In the genomic region with DNA sequence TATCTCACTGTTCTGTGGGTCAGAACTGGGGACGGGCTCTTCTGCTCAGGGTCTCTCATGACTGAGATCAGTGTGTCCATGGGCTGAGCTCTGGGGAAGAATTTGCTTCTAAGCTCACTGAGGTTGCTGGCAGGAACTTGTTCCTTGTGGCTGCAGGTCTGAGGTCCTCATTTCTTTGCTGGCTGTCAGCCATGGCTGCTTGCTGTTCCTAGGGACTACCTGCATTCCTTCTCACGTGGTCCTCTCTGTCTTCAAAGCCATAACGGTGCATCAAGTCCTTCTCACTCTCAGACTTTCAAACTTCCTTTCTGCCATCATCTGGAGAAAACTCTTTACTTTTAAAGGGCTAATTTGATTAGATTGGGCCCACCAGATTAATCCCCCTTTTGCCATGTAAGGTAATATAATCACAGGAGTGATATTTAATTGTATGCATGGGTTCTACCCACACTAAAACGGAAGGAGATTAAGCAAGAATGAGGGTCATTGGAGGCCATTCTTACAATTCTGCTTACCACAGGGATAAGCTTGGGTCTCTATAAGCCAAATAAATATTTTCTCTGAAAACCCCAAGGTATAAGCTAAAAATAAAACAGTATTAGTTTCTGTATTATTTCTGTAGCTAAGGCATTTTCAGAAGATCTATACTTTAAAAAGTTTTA, we compare ENCODE assay signal across 17 cellular contexts.
DNase-seq lines count a peak whose midpoint lies in the region; ATAC-seq, FAIRE-seq and TF ChIP-seq lines count a peak whose summit lies in the region.
"Had no signal": no experiment of that assay in that cellular context is flagged by ENCODE, and none has a peak within 500 bp of the region (broad histone marks: within the 10 kb centered on the region; RNA-seq: fewer than 3 reads in every experiment).

No MANE protein-coding gene starts in this region.

- H2BK20ac ChIP-seq in H9 (ENCODE audit: low read depth, low read length, poor library complexity, severe bottlenecking) (peak overlapping the region; percentile 45), H1 (ENCODE audit: low read length) (no peak overlapping the region)

- H4K8ac ChIP-seq in H9 (replicated peaks; ENCODE audit: insufficient read length, low read depth, low read length) (no peak overlapping the region), H1 (ENCODE audit: extremely low read depth, insufficient read depth, low read length) (no peak overlapping the region)

- no peak for TF ChIP-seq RAD21 in H1 (IDR thresholded peaks at IDR 0.05 in 1 of 2, conservative IDR thresholded peaks at IDR 0.05 in 1 of 2; ENCODE audit: low read depth in 2 of 2, low read length in 2 of 2)

- TF ChIP-seq CTCF in H9 (conservative IDR thresholded peaks at IDR 0.05) (no peak), H1 (IDR thresholded peaks at IDR 0.05; ENCODE audit: control extremely low read depth in 1 of 3, insufficient read depth in 1 of 3, low read depth in 1 of 3, low read length in 3 of 3) (no peak), Peyer's patch (IDR thresholded peaks at IDR 0.05) (no peak), kidney (IDR thresholded peaks at IDR 0.05; ENCODE audit: borderline replicate concordance, extremely low read depth, insufficient read depth) (no peak)

- FAIRE-seq in H1 (lab: Jason Lieb, UNC) (peak; percentile 39), kidney (lab: Jason Lieb, UNC) (no peak)

- H3K23ac ChIP-seq in H9 (ENCODE audit: insufficient read length, low read depth, low read length) (no peak overlapping the region), H1 (ENCODE audit: insufficient read length) (no peak overlapping the region)

- H3K79me2 ChIP-seq in H9 (ENCODE audit: insufficient read depth, low read length), result no peaks in the 10 kb centered on the region
- H3K79me2 ChIP-seq in H1 (ENCODE audit: control insufficient read depth in 1 of 2, insufficient read depth in 2 of 2, low read length in 2 of 2), result peaks cover 0 to 2% of the 10 kb centered on the region in 2 experiments; a peak in 2 of 4 replicates

- H2BK15ac ChIP-seq in H9 (ENCODE audit: low read depth, low read length), result no peak overlapping the region
- no peak overlapping the region for H2BK15ac ChIP-seq in H1 (ENCODE audit: low read length)

- DNase-seq in ELF-1 (ENCODE audit: low read depth, low spot score), result peak; percentile 17
- DNase-seq in H9, result no peak
- DNase-seq in SK-N-DZ (ENCODE audit: low spot score), result peak; percentile 2
- DNase-seq in H1 (ENCODE audit: low read depth in 1 of 2, low spot score in 2 of 2), result no peak
- DNase-seq in Peyer's patch, result no peak
- no peak for DNase-seq in activated CD4-positive, alpha-beta memory T cell treated with anti-CD3 and anti-CD28 coated beads for 36 hours
- DNase-seq in kidney, result no peak
- DNase-seq: ACHN; CD4-positive, CD25-positive, alpha-beta regulatory T cell; DMS 273 treated with DMSO at 0.1 percent for 48 hours; EL; GDM1; GOT3 had no signal

- H2BK5ac ChIP-seq in H9 (ENCODE audit: insufficient read length, low read length), result no peak overlapping the region
- H2BK5ac ChIP-seq in H1 (ENCODE audit: low read depth, low read length), result no peak overlapping the region

- H4K5ac ChIP-seq in H9 (ENCODE audit: insufficient read length, low read depth, low read length), result no peak overlapping the region
- no peak overlapping the region for H4K5ac ChIP-seq in H1 (ENCODE audit: insufficient read length, low read depth, low read length)

- H3K9me3 Mint-ChIP-seq in H9, result peaks cover 19 to 20% of the 10 kb centered on the region in 2 experiments
- H3K9me3 Mint-ChIP-seq in activated CD4-positive, alpha-beta memory T cell treated with anti-CD3 and anti-CD28 coated beads for 36 hours, result peaks cover 17% of the 10 kb centered on the region

- H4K20me1 ChIP-seq in H9 (ENCODE audit: control insufficient read depth, insufficient read depth, insufficient read length), result no peaks in the 10 kb centered on the region
- H4K20me1 ChIP-seq in H1 (replicated peaks in 1 of 2; ENCODE audit: control insufficient read depth in 1 of 2, insufficient read depth in 2 of 2, low read length in 2 of 2), result no peaks in the 10 kb centered on the region
- H4K20me1 ChIP-seq: BLaER1 treated with 17β-estradiol and CSF1 and Interleukin-3, amounts not matched to agents 10 nM and 100 nM had no signal

- H3T11ph ChIP-seq in H9 (ENCODE audit: low read length), result no peak overlapping the region

- no peak for TF ChIP-seq EP300 in H1 (IDR thresholded peaks at IDR 0.05; ENCODE audit: borderline replicate concordance in 1 of 2, low read depth in 2 of 2, low read length in 2 of 2)

- POLR2A ChIA-PET in H1 (lab: Charles Lee; ENCODE audit: partially characterized antibody), result interaction anchor here (1.1 kb wide), 1 partner anchor 9 kb away, joined by 3 read pairs; no protein-coding TSS in a partner anchor
- POLR2A ChIA-PET in activated CD4-positive, alpha-beta memory T cell treated with anti-CD3 and anti-CD28 coated beads for 36 hours (lab: Charles Lee), result no interaction called here

- peak overlapping the region in 2 of 3 experiments; percentile 20 to 80; a peak in 3 of 7 replicates for H3K27ac Mint-ChIP-seq in H9
- H3K27ac Mint-ChIP-seq in activated CD4-positive, alpha-beta memory T cell treated with anti-CD3 and anti-CD28 coated beads for 36 hours, result no peak overlapping the region
- H3K27ac Mint-ChIP-seq: CD4-positive, CD25-positive, alpha-beta regulatory T cell had no signal

- H3K9ac ChIP-seq in H9 (ENCODE audit: extremely low read depth, insufficient read length, low read length) (no peak overlapping the region), H1 (replicated peaks in 1 of 4; ENCODE audit: extremely low read depth in 1 of 4, low read depth in 3 of 4, low read length in 3 of 4) (no peak overlapping the region), kidney (ENCODE audit: low read length in 2 of 2) (no peak overlapping the region)
- H3K9ac ChIP-seq: BLaER1 treated with 17β-estradiol and CSF1 and Interleukin-3, amounts not matched to agents 10 nM and 100 nM had no signal

- H3K27ac ChIP-seq in H9 (ENCODE audit: insufficient read length, low read depth, low read length) (no peak overlapping the region), H1 (ENCODE audit: low read depth, low read length) (no peak overlapping the region), Peyer's patch (no peak overlapping the region), kidney (ENCODE audit: low read depth in 2 of 2, low read length in 2 of 2) (no peak overlapping the region)
- H3K27ac ChIP-seq: BLaER1 treated with 17β-estradiol and CSF1 and Interleukin-3, amounts not matched to agents 10 nM and 100 nM; HL-60 had no signal

- no peak overlapping the region for H2BK12ac ChIP-seq in H9 (ENCODE audit: insufficient read length, low read depth, low read length)
- no peak overlapping the region for H2BK12ac ChIP-seq in H1 (ENCODE audit: low read depth, low read length)

- TF ChIP-seq POLR2A in H1 (IDR thresholded peaks at IDR 0.05; ENCODE audit: control extremely low read depth in 1 of 2, low read depth in 2 of 2, low read length in 2 of 2) (no peak), Peyer's patch (IDR thresholded peaks at IDR 0.05) (no peak)

- H3K36me3 ChIP-seq in H1 (ENCODE audit: control insufficient read depth in 2 of 4, insufficient read depth in 4 of 4, low read length in 3 of 4), result no peaks in the 10 kb centered on the region
- no peaks in the 10 kb centered on the region for H3K36me3 ChIP-seq in Peyer's patch
- no peaks in the 10 kb centered on the region for H3K36me3 ChIP-seq in kidney (ENCODE audit: control insufficient read depth in 1 of 2, insufficient read depth in 2 of 2, low read length in 2 of 2)
- H3K36me3 ChIP-seq: BLaER1 treated with 17β-estradiol and CSF1 and Interleukin-3, amounts not matched to agents 10 nM and 100 nM had no signal

- H3K27me3 ChIP-seq in H9 (ENCODE audit: insufficient read depth, low read length) (no peaks in the 10 kb centered on the region), H1 (replicated peaks in 1 of 4; ENCODE audit: control insufficient read depth in 3 of 4, extremely low read depth in 1 of 4, insufficient read depth in 3 of 4, low read length in 3 of 4) (no peaks in the 10 kb centered on the region), Peyer's patch (no peaks in the 10 kb centered on the region)
- H3K27me3 ChIP-seq: BLaER1 treated with 17β-estradiol and CSF1 and Interleukin-3, amounts not matched to agents 10 nM and 100 nM had no signal

- peaks cover 12 to 14% of the 10 kb centered on the region in 2 experiments for H3K4me1 Mint-ChIP-seq in H9
- H3K4me1 Mint-ChIP-seq in activated CD4-positive, alpha-beta memory T cell treated with anti-CD3 and anti-CD28 coated beads for 36 hours (ENCODE audit: low read depth), result no peaks in the 10 kb centered on the region
- H3K4me1 Mint-ChIP-seq: CD4-positive, CD25-positive, alpha-beta regulatory T cell had no signal

- WGBS in H9 (ENCODE audit: extremely low coverage, insufficient read length, low lambda C conversion rate), result no CpG with 5 or more reads among the region's 4 CpGs
- WGBS in H1 (ENCODE audit: extremely low coverage in 1 of 2, insufficient coverage in 1 of 2, insufficient read length in 1 of 2, insufficient replicate concordance in 2 of 2, low coverage in 1 of 2, low lambda C conversion rate in 2 of 2, missing lambda C conversion rate in 1 of 2), 2 experiments, result 88% methylated on average over 4 of the region's 4 CpGs; no CpG with 5 or more reads in 1 of the 2 experiments

- H3K36me3 Mint-ChIP-seq in H9 (ENCODE audit: insufficient read depth in 1 of 3, low read depth in 3 of 3), result peaks cover 0 to 23% (median 6%) of the 10 kb centered on the region in 3 experiments; a peak in 3 of 7 replicates
- H3K36me3 Mint-ChIP-seq in activated CD4-positive, alpha-beta memory T cell treated with anti-CD3 and anti-CD28 coated beads for 36 hours, result no peaks in the 10 kb centered on the region
- H3K36me3 Mint-ChIP-seq: CD4-positive, CD25-positive, alpha-beta regulatory T cell had no signal

- H4K91ac ChIP-seq in H9 (ENCODE audit: insufficient read length, low read depth, low read length) (no peak overlapping the region), H1 (replicated peaks; ENCODE audit: insufficient read length, low read length) (no peak overlapping the region)

- H3K4ac ChIP-seq in H9 (ENCODE audit: low read depth, low read length), result no peak overlapping the region
- H3K4ac ChIP-seq in H1 (replicated peaks; ENCODE audit: insufficient read length, low read depth, low read length), result peak overlapping the region; percentile 85

- H3K56ac ChIP-seq in H9 (ENCODE audit: insufficient read length, low read depth, low read length) (no peak overlapping the region), H1 (replicated peaks; ENCODE audit: insufficient read length, low read depth, low read length) (no peak overlapping the region)

- CTCF ChIA-PET in H1 (lab: Charles Lee; ENCODE audit: partially characterized antibody), result interaction anchor here (1.2 kb wide), 1 partner anchor 9 kb away, joined by 4 read pairs; no protein-coding TSS in a partner anchor
- CTCF ChIA-PET in activated CD4-positive, alpha-beta memory T cell treated with anti-CD3 and anti-CD28 coated beads for 36 hours (lab: Charles Lee), result no interaction called here

- no peak overlapping the region for H2AFZ ChIP-seq in H9 (ENCODE audit: low read length)
- H2AFZ ChIP-seq in H1 (ENCODE audit: low read length), result no peak overlapping the region; the same call in 1 of the 2 replicates

- H3K23me2 ChIP-seq in H9 (ENCODE audit: insufficient read length, low read depth, low read length, poor library complexity, severe bottlenecking), result no peaks in the 10 kb centered on the region
- H3K23me2 ChIP-seq in H1 (ENCODE audit: low read depth, low read length), result no peaks in the 10 kb centered on the region; the same call in 1 of the 2 replicates

- no peak overlapping the region for H3K4me3 Mint-ChIP-seq in H9
- no peak overlapping the region for H3K4me3 Mint-ChIP-seq in activated CD4-positive, alpha-beta memory T cell treated with anti-CD3 and anti-CD28 coated beads for 36 hours
- H3K4me3 Mint-ChIP-seq: CD4-positive, CD25-positive, alpha-beta regulatory T cell had no signal

- H2BK120ac ChIP-seq in H9 (ENCODE audit: low read depth, low read length, poor library complexity, severe bottlenecking) (no peak overlapping the region), H1 (replicated peaks; ENCODE audit: low read depth, low read length) (no peak overlapping the region)

- H3K79me1 ChIP-seq in H9 (ENCODE audit: insufficient read depth, low read depth, low read length, poor library complexity, severe bottlenecking) (no peaks in the 10 kb centered on the region), H1 (ENCODE audit: low read depth, low read length) (no peaks in the 10 kb centered on the region)

- no peaks in the 10 kb centered on the region for H3K4me1 ChIP-seq in H9 (ENCODE audit: insufficient read depth, low read length)
- H3K4me1 ChIP-seq in H1 (replicated peaks in 1 of 4; ENCODE audit: control insufficient read depth in 3 of 4, insufficient read depth in 4 of 4, low read length in 3 of 4), result peaks cover 0 to 3% (median 0%) of the 10 kb centered on the region in 4 experiments; a peak in 1 of 7 replicates
- H3K4me1 ChIP-seq in Peyer's patch, result no peaks in the 10 kb centered on the region
- no peaks in the 10 kb centered on the region for H3K4me1 ChIP-seq in kidney (ENCODE audit: control insufficient read depth in 1 of 2, insufficient read depth in 1 of 2, low read depth in 1 of 2, low read length in 2 of 2)
- H3K4me1 ChIP-seq: BLaER1 treated with 17β-estradiol and CSF1 and Interleukin-3, amounts not matched to agents 10 nM and 100 nM had no signal

- intact Hi-C loops in activated CD4-positive, alpha-beta memory T cell treated with anti-CD3 and anti-CD28 coated beads for 36 hours (cut with micrococcal nuclease), result no loop called here
- intact Hi-C loops in kidney (cut with DNase I), result no loop called here

- H3K9me3 ChIP-seq in H9 (ENCODE audit: control insufficient read depth, low read depth, low read length) (no peaks in the 10 kb centered on the region), H1 (ENCODE audit: insufficient read depth in 2 of 2, low read depth in 1 of 2, low read length in 1 of 2) (no peaks in the 10 kb centered on the region), Peyer's patch (no peaks in the 10 kb centered on the region), kidney (ENCODE audit: control insufficient read depth in 1 of 2, low read length in 2 of 2) (no peaks in the 10 kb centered on the region)

- H3K4me3 ChIP-seq in H1 (ENCODE audit: extremely low read depth in 1 of 4, insufficient read depth in 2 of 4, low read depth in 3 of 4, low read length in 4 of 4) (no peak overlapping the region), Peyer's patch (no peak overlapping the region), kidney (ENCODE audit: low read length in 2 of 2) (no peak overlapping the region)
- H3K4me3 ChIP-seq: BLaER1 treated with 17β-estradiol and CSF1 and Interleukin-3, amounts not matched to agents 10 nM and 100 nM had no signal

- no peak for ATAC-seq in GM19023 (IDR thresholded peaks at IDR 0.05; ENCODE audit: unreplicated experiment)
- ATAC-seq: HCT116 had no signal

- H3K18ac ChIP-seq in H9 (ENCODE audit: insufficient read length, low read depth, low read length) (no peak overlapping the region), H1 (ENCODE audit: extremely low read depth, low read length) (no peak overlapping the region)

- H2AK5ac ChIP-seq in H9 (ENCODE audit: insufficient read length, low read length), result no peak overlapping the region
- no peak overlapping the region for H2AK5ac ChIP-seq in H1 (ENCODE audit: low read depth, low read length)

- H3K14ac ChIP-seq in H9 (ENCODE audit: insufficient read depth, low read length) (peak overlapping the region; percentile 47; the same call in 1 of the 2 replicates), H1 (ENCODE audit: insufficient read length) (no peak overlapping the region)

- no peaks in the 10 kb centered on the region for H3K27me3 Mint-ChIP-seq in H9 (ENCODE audit: low read depth)
- H3K27me3 Mint-ChIP-seq in activated CD4-positive, alpha-beta memory T cell treated with anti-CD3 and anti-CD28 coated beads for 36 hours, result no peaks in the 10 kb centered on the region
- H3K27me3 Mint-ChIP-seq: CD4-positive, CD25-positive, alpha-beta regulatory T cell had no signal

- no peak overlapping the region for H3K4me2 ChIP-seq in H9 (ENCODE audit: insufficient read depth, insufficient read length, low read length)
- H3K4me2 ChIP-seq in H1 (ENCODE audit: insufficient read depth in 1 of 2, low read depth in 2 of 2, low read length in 2 of 2), result no peak overlapping the region
- H3K4me2 ChIP-seq: BLaER1 treated with 17β-estradiol and CSF1 and Interleukin-3, amounts not matched to agents 10 nM and 100 nM had no signal

Comparison
In these comparisons a context has a peak if more than half of its experiments do, and no peak if none do; other contexts are left out.
1. DNase-seq: peak in ELF-1 (single experiment) and SK-N-DZ (single experiment); none in H9 (single experiment), H1 (0 of 2), Peyer's patch (0 of 3), activated CD4-positive, alpha-beta memory T cell treated with anti-CD3 and anti-CD28 coated beads for 36 hours (single experiment) and kidney (single experiment).